ENCODE assay signal across 8 cellular contexts in genomic region chr6:27864906-27865883, GRCh38.
DNase-seq lines count a peak whose midpoint lies in the region; ATAC-seq and TF ChIP-seq lines count a peak whose summit lies in the region.

No MANE protein-coding gene starts in this region.

- in situ Hi-C loops in astrocyte of the spinal cord (cut with HindIII; ENCODE audit: low sequenced_read_pairs): no loop called here

- H3K4me3 Mint-ChIP-seq in T-helper 1 cell treated with Interleukin-12 subunit alpha and Interleukin-12 subunit beta and Interleukin-4 antibody, amounts not matched to agents 30 μg/mL and 1 μg/mL, for 36 hours: peak overlapping the region; percentile 99

- ATAC-seq in GM18505 (IDR thresholded peaks at IDR 0.05; ENCODE audit: unreplicated experiment): peak; percentile 52
- ATAC-seq in HG02938 (IDR thresholded peaks at IDR 0.05; ENCODE audit: unreplicated experiment): peak; percentile 65

- DNase-seq in NCI-H146 treated with DMSO at 0.1 percent for 48 hours (lab: John Stamatoyannopoulos, UW; ENCODE audit: unreplicated experiment): peak; percentile 93
- peak; percentile 98 for DNase-seq in astrocyte of the spinal cord (ENCODE audit: low read depth, low spot score)
- DNase-seq in hepatic stellate cell (ENCODE audit: low spot score): peak; percentile 97
- DNase-seq in retina: peak; percentile 91
- DNase-seq in GM19240 (ENCODE audit: insufficient read length, low spot score): no peak

- peak overlapping the region; percentile 100 for H3K27ac Mint-ChIP-seq in T-helper 1 cell treated with Interleukin-12 subunit alpha and Interleukin-12 subunit beta and Interleukin-4 antibody, amounts not matched to agents 30 μg/mL and 1 μg/mL, for 36 hours

- peaks cover 4% of the 10 kb centered on the region for H3K27me3 Mint-ChIP-seq in T-helper 1 cell treated with Interleukin-12 subunit alpha and Interleukin-12 subunit beta and Interleukin-4 antibody, amounts not matched to agents 30 μg/mL and 1 μg/mL, for 36 hours (ENCODE audit: low read depth)

- peak overlapping the region; percentile 74 for H3K4me3 ChIP-seq in astrocyte of the spinal cord (ENCODE audit: low read depth, low read length)

- H3K36me3 Mint-ChIP-seq in T-helper 1 cell treated with Interleukin-12 subunit alpha and Interleukin-12 subunit beta and Interleukin-4 antibody, amounts not matched to agents 30 μg/mL and 1 μg/mL, for 36 hours (ENCODE audit: low read depth): no peaks in the 10 kb centered on the region

- H3K4me1 Mint-ChIP-seq in T-helper 1 cell treated with Interleukin-12 subunit alpha and Interleukin-12 subunit beta and Interleukin-4 antibody, amounts not matched to agents 30 μg/mL and 1 μg/mL, for 36 hours (ENCODE audit: low read depth): peaks cover 51% of the 10 kb centered on the region

- TF ChIP-seq CTCF in astrocyte of the spinal cord (IDR thresholded peaks at IDR 0.05; ENCODE audit: low read depth, low read length): no peak

- no peaks in the 10 kb centered on the region for H3K9me3 Mint-ChIP-seq in T-helper 1 cell treated with Interleukin-12 subunit alpha and Interleukin-12 subunit beta and Interleukin-4 antibody, amounts not matched to agents 30 μg/mL and 1 μg/mL, for 36 hours

- TF ChIP-seq POLR2A in GM18505 (IDR thresholded peaks at IDR 0.05; ENCODE audit: borderline replicate concordance, extremely low read depth, insufficient read depth, insufficient read length): no peak
